Comparison of ENCODE assay signal across 27 cellular contexts in genomic region chr17:61447358-61447757, GRCh38. TPM values are rescaled to one million over a fixed set of nuclear protein-coding genes. Genes with fewer than 3 reads are reported as not detected.
"Had no signal": no experiment of that assay in that cellular context is flagged by ENCODE, and none has a peak within 500 bp of the region (broad histone marks: within the 10 kb centered on the region; RNA-seq: fewer than 3 reads in every experiment).

No MANE protein-coding gene starts in this region.

- H3K4me3 ChIP-seq: MG63 had no signal

- DNase-seq: IMR-90; Karpas-422; KG1; MG63; NCI-H1092; NCI-H1105 treated with DMSO at 0.1 percent for 48 hours; NCI-H1417 treated with DMSO at 0.1 percent for 48 hours; NCI-H146; NCI-H1694 treated with DMSO at 0.1 percent for 48 hours; NCI-H1930; NCI-H2081; NCI-H2107; NCI-H2227 treated with DMSO at 0.1 percent for 48 hours; NCI-H524; NCI-H526 treated with DMSO at 0.1 percent for 48 hours; NCI-H748 treated with DMSO at 0.1 percent for 48 hours; NK-92 treated with Interleukin-12 subunit alpha and Interleukin-12 subunit beta, amount 100 ng/mL, for 24 hours; PC-3; SHP77; SK-N-SH; SW 1271; T-cell had no signal

- H3K4me3 Mint-ChIP-seq: T-cell had no signal

- H3K27me3 ChIP-seq: MG63 had no signal

- ATAC-seq: Panc1, PC-3, T-cell had no signal

- H3K9me3 ChIP-seq: MG63, SK-N-SH had no signal

- H3K9me3 Mint-ChIP-seq: T-cell had no signal

- H3K36me3 Mint-ChIP-seq: T-cell had no signal

- H3K27ac Mint-ChIP-seq: T-cell had no signal

- H3K27ac ChIP-seq: RWPE1 had no signal

- H3K36me3 ChIP-seq: MG63 had no signal

RNA-seq across cellular contexts. Expression of gene TBX4, which starts 4.9 kb away (rescaled TPM):
- total RNA-seq: HT-29, IMR-90, OCI-LY7, PC-3, SK-MEL-5, T-cell had no signal

RNA-seq across cellular contexts. Expression of gene TBX2, which starts 47.7 kb away (rescaled TPM):
- total RNA-seq: OCI-LY7 had no signal
